ENCODE assay signal across 19 cellular contexts in the genomic region with DNA sequence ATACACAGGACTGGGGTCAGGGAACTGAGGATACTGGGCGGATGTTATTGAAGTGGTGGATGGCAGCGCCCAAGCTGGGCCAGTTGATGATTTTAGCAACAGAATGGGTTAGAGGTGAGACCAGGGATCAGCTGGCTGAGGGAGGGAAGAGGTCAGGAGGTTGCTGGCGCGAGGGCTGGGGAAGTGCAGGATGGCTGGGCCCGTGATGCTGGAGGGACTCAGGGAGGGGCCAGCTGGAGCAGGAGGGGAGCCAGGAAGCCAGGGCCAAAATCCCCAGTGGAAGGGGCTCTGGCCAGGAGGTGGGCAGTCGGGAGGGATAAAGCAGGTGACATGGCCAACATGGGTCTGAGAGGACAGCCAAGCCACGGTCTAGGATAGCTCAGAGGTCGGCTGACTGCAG.
A peak's percentile ranks its signal among the peaks of the same experiment; 100 is the strongest.
DNase-seq lines count a peak whose midpoint lies in the region; ATAC-seq and TF ChIP-seq lines count a peak whose summit lies in the region.
"Had no signal": no experiment of that assay in that cellular context is flagged by ENCODE, and none has a peak within 500 bp of the region (broad histone marks: within the 10 kb centered on the region; RNA-seq: fewer than 3 reads in every experiment).

No MANE protein-coding gene starts in this region.

- no peaks in the 10 kb centered on the region for H3K79me1 ChIP-seq in H9 (ENCODE audit: insufficient read depth, low read depth, low read length, poor library complexity, severe bottlenecking)

- H3K23me2 ChIP-seq in H9 (ENCODE audit: insufficient read length, low read depth, low read length, poor library complexity, severe bottlenecking) = no peaks in the 10 kb centered on the region

- no peak overlapping the region for H3K4ac ChIP-seq in H9 (ENCODE audit: low read depth, low read length)

- intact Hi-C loops in CD4-positive, alpha-beta T cell (cut with DNase I, micrococcal nuclease) = loop anchor here in 1 of 2 experiments (2.0 to 10.0 kb wide), 2 partner anchors 219 to 307 kb away; no protein-coding TSS in a partner anchor
- intact Hi-C loops in dorsolateral prefrontal cortex (cut with DNase I) = loop anchor here (2.0 to 5.0 kb wide), 5 partner anchors 97 to 209 kb away; no protein-coding TSS in a partner anchor
- intact Hi-C loops in sigmoid colon (cut with DNase I) = no loop called here

- H4K91ac ChIP-seq in H9 (ENCODE audit: insufficient read length, low read depth, low read length) = no peak overlapping the region

- no peaks in the 10 kb centered on the region for H3K36me3 ChIP-seq in sigmoid colon
- H3K36me3 ChIP-seq: SJCRH30 had no signal

- no peak overlapping the region for H2BK15ac ChIP-seq in H9 (ENCODE audit: low read depth, low read length)

- H3K9me3 Mint-ChIP-seq in CD4-positive, alpha-beta T cell = no peaks in the 10 kb centered on the region
- no peaks in the 10 kb centered on the region for H3K9me3 Mint-ChIP-seq in H9
- H3K9me3 Mint-ChIP-seq in activated T-cell treated with anti-CD3 and anti-CD28 coated beads, Interleukin-2, amount 50 U/mL, for 72 hours = no peaks in the 10 kb centered on the region

- no peak overlapping the region for H3K56ac ChIP-seq in H9 (ENCODE audit: insufficient read length, low read depth, low read length)

- H3T11ph ChIP-seq in H9 (ENCODE audit: low read length) = no peak overlapping the region

- H3K27ac Mint-ChIP-seq in CD4-positive, alpha-beta T cell = peak overlapping the region; percentile 24
- peak overlapping the region in 2 of 3 experiments; percentile 23 to 71; a peak in 2 of 7 replicates for H3K27ac Mint-ChIP-seq in H9
- H3K27ac Mint-ChIP-seq in activated T-cell treated with anti-CD3 and anti-CD28 coated beads, Interleukin-2, amount 50 U/mL, for 72 hours = no peak overlapping the region

- no peak overlapping the region for H3K4me2 ChIP-seq in H9 (ENCODE audit: insufficient read depth, insufficient read length, low read length)
- H3K4me2 ChIP-seq: KMS-11 had no signal

- H3K9me3 ChIP-seq in CD4-positive, alpha-beta T cell (ENCODE audit: control insufficient read depth, low read length) = no peaks in the 10 kb centered on the region
- H3K9me3 ChIP-seq in H9 (ENCODE audit: control insufficient read depth, low read depth, low read length) (no peaks in the 10 kb centered on the region), sigmoid colon (no peaks in the 10 kb centered on the region)
- H3K9me3 ChIP-seq: SJCRH30 had no signal

- no peak overlapping the region for H2BK12ac ChIP-seq in H9 (ENCODE audit: insufficient read length, low read depth, low read length)

- H3K4me3 ChIP-seq in dorsolateral prefrontal cortex = no peak overlapping the region
- no peak overlapping the region for H3K4me3 ChIP-seq in sigmoid colon
- H3K4me3 ChIP-seq: SJCRH30 had no signal

- H3K4me1 Mint-ChIP-seq in CD4-positive, alpha-beta T cell (ENCODE audit: low read depth) = peaks cover 34% of the 10 kb centered on the region
- peaks cover 12 to 22% of the 10 kb centered on the region in 2 experiments for H3K4me1 Mint-ChIP-seq in H9
- peaks cover 14% of the 10 kb centered on the region for H3K4me1 Mint-ChIP-seq in activated T-cell treated with anti-CD3 and anti-CD28 coated beads, Interleukin-2, amount 50 U/mL, for 72 hours (ENCODE audit: low read depth)

- peaks cover 64% of the 10 kb centered on the region for H3K36me3 Mint-ChIP-seq in CD4-positive, alpha-beta T cell (ENCODE audit: low read depth)
- no peaks in the 10 kb centered on the region; a peak in 1 of 7 replicates for H3K36me3 Mint-ChIP-seq in H9 (ENCODE audit: insufficient read depth in 1 of 3, low read depth in 3 of 3)
- no peaks in the 10 kb centered on the region for H3K36me3 Mint-ChIP-seq in activated T-cell treated with anti-CD3 and anti-CD28 coated beads, Interleukin-2, amount 50 U/mL, for 72 hours (ENCODE audit: insufficient read depth in 2 of 2)

- POLR2A ChIA-PET in CD4-positive, alpha-beta T cell (lab: Charles Lee) = interaction anchor here (0.7 kb wide), 1 partner anchor 11 kb away, joined by 3 read pairs; no protein-coding TSS in a partner anchor
- POLR2A ChIA-PET in GM10248 (lab: Yijun Ruan, JAX) = no interaction called here

- H3K79me2 ChIP-seq in H9 (ENCODE audit: insufficient read depth, low read length) = no peaks in the 10 kb centered on the region

- WGBS in H9 (ENCODE audit: extremely low coverage, insufficient read length, low lambda C conversion rate) = no CpG with 5 or more reads among the region's 8 CpGs
- WGBS in sigmoid colon, 2 donors = 73 to 84% methylated on average over 8 of the region's 8 CpGs

- no peak overlapping the region for H2BK20ac ChIP-seq in H9 (ENCODE audit: low read depth, low read length, poor library complexity, severe bottlenecking)

- no peak for TF ChIP-seq POLR2A in sigmoid colon (IDR thresholded peaks at IDR 0.05)

- H2AFZ ChIP-seq in H9 (ENCODE audit: low read length) = no peak overlapping the region

- no peak overlapping the region for H3K18ac ChIP-seq in H9 (ENCODE audit: insufficient read length, low read depth, low read length)

- no peak for ATAC-seq in CD4-positive, alpha-beta T cell (ENCODE audit: poor library complexity)
- no peak for ATAC-seq in activated T-cell treated with anti-CD3 and anti-CD28 coated beads, Interleukin-2, amount 50 U/mL, for 72 hours (replicated peaks in 1 of 2)

- H4K20me1 ChIP-seq in H9 (ENCODE audit: control insufficient read depth, insufficient read depth, insufficient read length) = no peaks in the 10 kb centered on the region

- no peak for TF ChIP-seq CTCF in CD4-positive, alpha-beta T cell (IDR thresholded peaks at IDR 0.05)
- TF ChIP-seq CTCF in H9 (conservative IDR thresholded peaks at IDR 0.05) = no peak
- no peak for TF ChIP-seq CTCF in dorsolateral prefrontal cortex (IDR thresholded peaks at IDR 0.05 in 54 of 56, conservative IDR thresholded peaks at IDR 0.05 in 2 of 56; ENCODE audit: low read depth in 1 of 56, partially characterized antibody in 56 of 56)
- TF ChIP-seq CTCF in sigmoid colon (IDR thresholded peaks at IDR 0.05) = no peak
- TF ChIP-seq CTCF in GM10248 (IDR thresholded peaks at IDR 0.05; ENCODE audit: control extremely low read depth, extremely low read depth, low read depth, missing control alignments) = no peak

- H4K5ac ChIP-seq in H9 (ENCODE audit: insufficient read length, low read depth, low read length) = no peak overlapping the region

- TF ChIP-seq EP300 in sigmoid colon (IDR thresholded peaks at IDR 0.05) = no peak

- no peaks in the 10 kb centered on the region for H3K4me1 ChIP-seq in H9 (ENCODE audit: insufficient read depth, low read length)
- H3K4me1 ChIP-seq in sigmoid colon = no peaks in the 10 kb centered on the region
- H3K4me1 ChIP-seq: SJCRH30 had no signal

- H4K8ac ChIP-seq in H9 (replicated peaks; ENCODE audit: insufficient read length, low read depth, low read length) = no peak overlapping the region

- no peaks in the 10 kb centered on the region for H3K27me3 ChIP-seq in CD4-positive, alpha-beta T cell (ENCODE audit: control insufficient read depth, insufficient read depth, low read length)
- no peaks in the 10 kb centered on the region for H3K27me3 ChIP-seq in H9 (ENCODE audit: insufficient read depth, low read length)
- no peaks in the 10 kb centered on the region for H3K27me3 ChIP-seq in dorsolateral prefrontal cortex
- peaks cover 0 to 10% (median 0%) of the 10 kb centered on the region in 3 donors for H3K27me3 ChIP-seq in sigmoid colon
- H3K27me3 ChIP-seq: SJCRH30 had no signal

- no peak overlapping the region for H3K4me3 Mint-ChIP-seq in CD4-positive, alpha-beta T cell
- H3K4me3 Mint-ChIP-seq in H9 = no peak overlapping the region
- no peak overlapping the region for H3K4me3 Mint-ChIP-seq in activated T-cell treated with anti-CD3 and anti-CD28 coated beads, Interleukin-2, amount 50 U/mL, for 72 hours
- H3K4me3 Mint-ChIP-seq: CD4-positive, alpha-beta memory T cell had no signal

- H2BK120ac ChIP-seq in H9 (ENCODE audit: low read depth, low read length, poor library complexity, severe bottlenecking) = no peak overlapping the region

- no peak overlapping the region for H3K23ac ChIP-seq in H9 (ENCODE audit: insufficient read length, low read depth, low read length)

- H3K27me3 Mint-ChIP-seq in CD4-positive, alpha-beta T cell = no peaks in the 10 kb centered on the region
- H3K27me3 Mint-ChIP-seq in H9 (ENCODE audit: low read depth) = no peaks in the 10 kb centered on the region; the same call in 1 of the 2 replicates
- no peaks in the 10 kb centered on the region for H3K27me3 Mint-ChIP-seq in activated T-cell treated with anti-CD3 and anti-CD28 coated beads, Interleukin-2, amount 50 U/mL, for 72 hours (ENCODE audit: low read depth)
- H3K27me3 Mint-ChIP-seq: CD4-positive, alpha-beta memory T cell had no signal

- no peak overlapping the region; the same call in 1 of the 2 replicates for H3K14ac ChIP-seq in H9 (ENCODE audit: insufficient read depth, low read length)

- CTCF ChIA-PET in CD4-positive, alpha-beta T cell (lab: Charles Lee) = interaction anchor here (2.7 kb wide), 1 partner anchor 10 kb away, joined by 15 read pairs; no protein-coding TSS in a partner anchor
- CTCF ChIA-PET in GM10248 (lab: Yijun Ruan, JAX) = interaction anchor here (8.3 kb wide), 1 partner anchor 12 kb away, joined by 72 read pairs; no protein-coding TSS in a partner anchor

- no peak overlapping the region for H2AK5ac ChIP-seq in H9 (ENCODE audit: insufficient read length, low read length)

- no peak overlapping the region for H3K9ac ChIP-seq in H9 (ENCODE audit: extremely low read depth, insufficient read length, low read length)
- H3K9ac ChIP-seq: KMS-11 had no signal

- no peak for DNase-seq in CD4-positive, alpha-beta T cell
- no peak for DNase-seq in H9
- no peak for DNase-seq in dorsolateral prefrontal cortex
- peak; percentile 58 for DNase-seq in sigmoid colon
- no peak for DNase-seq in islet precursor cell
- DNase-seq in GM10248 (ENCODE audit: extremely low spot score) = no peak
- DNase-seq in activated T-cell treated with anti-CD3 and anti-CD28 coated beads, Interleukin-2, amount 50 U/mL, for 72 hours = no peak
- DNase-seq: Calu3; CD4-positive, alpha-beta memory T cell; IMR-90; NCI-H1105; NCI-H146; NCI-H2029; NCI-H2227 treated with DMSO at 0.1 percent for 48 hours; NCI-H510A; NCI-H748 treated with DMSO at 0.1 percent for 48 hours; NK-92 treated with Interleukin-12 subunit alpha and Interleukin-12 subunit beta, amount 100 ng/mL, for 24 hours; SJCRH30 had no signal

- no peak overlapping the region for H3K27ac ChIP-seq in CD4-positive, alpha-beta T cell (ENCODE audit: low read depth, low read length)
- H3K27ac ChIP-seq in H9 (ENCODE audit: insufficient read length, low read depth, low read length) = no peak overlapping the region
- peak overlapping the region in 49 of 59 donors; percentile 0 to 89 (median 74) for H3K27ac ChIP-seq in dorsolateral prefrontal cortex
- no peak overlapping the region for H3K27ac ChIP-seq in sigmoid colon
- H3K27ac ChIP-seq: KMS-11, SJCRH30 had no signal

- no peak overlapping the region for H2BK5ac ChIP-seq in H9 (ENCODE audit: insufficient read length, low read length)

Comparison
In these comparisons a context has a peak if more than half of its experiments do, and no peak if none do; other contexts are left out.
1. H3K27ac ChIP-seq: peak in dorsolateral prefrontal cortex (49 of 59); none in CD4-positive, alpha-beta T cell (single experiment), H9 (single experiment) and sigmoid colon (0 of 4).